ENCODE assay signal across 8 cellular contexts in the genomic region with DNA sequence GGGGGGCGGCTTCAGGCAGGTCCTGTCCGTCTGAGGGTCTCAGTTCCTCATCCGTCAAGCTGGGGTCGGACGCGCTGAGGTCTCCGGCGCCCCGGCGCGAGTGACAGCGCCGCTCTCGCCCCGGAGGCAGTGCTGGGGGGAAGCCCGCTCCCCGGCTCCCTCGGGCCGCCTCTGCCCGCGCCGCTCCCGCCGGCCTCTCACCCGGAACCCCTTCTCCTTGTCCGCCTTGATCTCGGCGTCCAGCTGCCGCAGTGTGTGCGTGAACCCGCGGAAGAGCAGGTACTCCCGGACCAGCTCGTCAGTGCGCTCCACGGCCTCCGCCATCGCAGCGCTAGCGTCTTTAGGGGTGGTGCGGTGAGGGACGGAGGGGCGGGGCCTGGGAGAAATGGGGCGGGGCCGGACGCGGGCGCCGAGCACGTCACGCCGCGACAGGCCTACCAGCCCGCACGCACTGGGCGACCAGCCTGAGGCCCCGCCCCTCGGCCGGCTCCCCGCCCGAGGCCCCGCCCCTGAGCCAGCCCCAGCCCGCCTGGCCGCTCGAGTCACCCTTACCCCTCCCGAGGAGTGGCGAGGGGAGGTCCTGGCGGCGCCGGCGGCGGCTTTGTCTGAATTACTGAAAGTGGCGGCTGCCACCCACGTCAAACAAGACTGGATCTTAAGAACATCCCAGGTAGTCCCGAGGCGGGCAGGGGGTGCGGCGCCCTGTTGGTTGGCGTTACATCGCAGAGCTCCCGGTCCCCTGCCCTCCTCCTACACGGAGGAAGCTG. TPM values are rescaled to one million over a fixed set of nuclear protein-coding genes. Genes with fewer than 3 reads are reported as not detected.
DNase-seq lines count a peak whose midpoint lies in the region; ATAC-seq, FAIRE-seq and TF ChIP-seq lines count a peak whose summit lies in the region.

A gene (minus strand): TSS at position 348 of the 767 bp plus-strand sequence. CDS start 24 bp downstream, at position 324.

- peak within 1 kb of the TSS; percentile 7; the same call in 1 of the 2 replicates for H2AK5ac ChIP-seq in H1 (ENCODE audit: low read depth, low read length)

- ATAC-seq in GM21447 (IDR thresholded peaks at IDR 0.05; ENCODE audit: unreplicated experiment), result peak; percentile 71
- peak; percentile 93 for ATAC-seq in activated CD8-positive, alpha-beta memory T cell treated with anti-CD3 and anti-CD28 coated beads, Interleukin-2, amount 10 ng/mL, durations not matched to agents 7 days and 5 days

- peak within 1 kb of the TSS; percentile 94 for H3K4me3 Mint-ChIP-seq in activated CD8-positive, alpha-beta memory T cell treated with anti-CD3 and anti-CD28 coated beads, Interleukin-2, amount 10 ng/mL, durations not matched to agents 7 days and 5 days

- peak within 1 kb of the TSS; percentile 87 for H3K18ac ChIP-seq in H1 (ENCODE audit: extremely low read depth, low read length)

- no peaks in the 10 kb centered on the region for H3K79me2 ChIP-seq in H1 (ENCODE audit: control insufficient read depth in 1 of 2, insufficient read depth in 2 of 2, low read length in 2 of 2)

- FAIRE-seq in H1 (lab: Jason Lieb, UNC), result no peak

- DNase-seq in D341Med (ENCODE audit: low spot score), result peak; percentile 100
- DNase-seq in NT2/D1 (ENCODE audit: low read depth, low spot score), result peak; percentile 84
- DNase-seq in activated CD8-positive, alpha-beta memory T cell treated with anti-CD3 and anti-CD28 coated beads, Interleukin-2, amount 10 ng/mL, durations not matched to agents 7 days and 5 days, result peak; percentile 96
- DNase-seq in H1 (ENCODE audit: low read depth in 1 of 2, low spot score in 2 of 2), result peak; percentile 78 to 92
- peak; percentile 89 to 97 for DNase-seq in stimulated activated CD8-positive, alpha-beta memory T cell treated with anti-CD3 and anti-CD28 coated beads, Interleukin-15, amount 100 ng/mL, for 4 hours (ENCODE audit: low read depth in 2 of 2)

- H3K14ac ChIP-seq in H1 (ENCODE audit: insufficient read length), result no peak within 1 kb of the TSS

- no peak within 1 kb of the TSS for H2BK20ac ChIP-seq in H1 (ENCODE audit: low read length)

- H3K56ac ChIP-seq in H1 (replicated peaks; ENCODE audit: insufficient read length, low read depth, low read length), result peak within 1 kb of the TSS; percentile 65

- H2BK120ac ChIP-seq in H1 (replicated peaks; ENCODE audit: low read depth, low read length), result no peak within 1 kb of the TSS

- peak within 1 kb of the TSS; percentile 94 to 96 for H3K4me2 ChIP-seq in H1 (ENCODE audit: insufficient read depth in 1 of 2, low read depth in 2 of 2, low read length in 2 of 2)

- no peaks in the 10 kb centered on the region for H3K9me3 ChIP-seq in HUES6 (ENCODE audit: control insufficient read depth, insufficient read depth, low read depth, low read length)
- no peaks in the 10 kb centered on the region for H3K9me3 ChIP-seq in NT2/D1 (ENCODE audit: insufficient read depth, low read length)
- H3K9me3 ChIP-seq in H1 (ENCODE audit: insufficient read depth in 2 of 2, low read depth in 1 of 2, low read length in 1 of 2), result no peaks in the 10 kb centered on the region
- H3K9me3 ChIP-seq in mesodermal cell (ENCODE audit: control insufficient read depth, low read length), result no peaks in the 10 kb centered on the region

- TF ChIP-seq EP300 in H1 (IDR thresholded peaks at IDR 0.05; ENCODE audit: borderline replicate concordance in 1 of 2, low read depth in 2 of 2, low read length in 2 of 2), result no peak

- no peak for TF ChIP-seq CTCF in H1 (IDR thresholded peaks at IDR 0.05; ENCODE audit: control extremely low read depth in 1 of 3, insufficient read depth in 1 of 3, low read depth in 1 of 3, low read length in 3 of 3)

- peak in 1 of 2 experiments; percentile 74; a peak in 2 of 3 replicates for TF ChIP-seq POLR2A in H1 (IDR thresholded peaks at IDR 0.05; ENCODE audit: control extremely low read depth in 1 of 2, low read depth in 2 of 2, low read length in 2 of 2)

- peaks cover 28% of the 10 kb centered on the region for H3K4me1 Mint-ChIP-seq in activated CD8-positive, alpha-beta memory T cell treated with anti-CD3 and anti-CD28 coated beads, Interleukin-2, amount 10 ng/mL, durations not matched to agents 7 days and 5 days

- no peaks in the 10 kb centered on the region for H3K9me3 Mint-ChIP-seq in activated CD8-positive, alpha-beta memory T cell treated with anti-CD3 and anti-CD28 coated beads, Interleukin-2, amount 10 ng/mL, durations not matched to agents 7 days and 5 days (ENCODE audit: low read depth)

- no peak within 1 kb of the TSS for H3K23ac ChIP-seq in H1 (ENCODE audit: insufficient read length)

- H2BK12ac ChIP-seq in H1 (ENCODE audit: low read depth, low read length), result peak within 1 kb of the TSS; percentile 12; the same call in 1 of the 2 replicates

- H3K27me3 ChIP-seq in HUES6 (ENCODE audit: control insufficient read depth, insufficient read depth, low read length) (peaks cover 9% of the 10 kb centered on the region), NT2/D1 (ENCODE audit: insufficient read depth, insufficient read length) (peaks cover 9% of the 10 kb centered on the region), H1 (replicated peaks in 1 of 4; ENCODE audit: control insufficient read depth in 3 of 4, extremely low read depth in 1 of 4, insufficient read depth in 3 of 4, low read length in 3 of 4) (peaks cover 0 to 8% (median 3%) of the 10 kb centered on the region in 4 experiments; a peak in 5 of 7 replicates)

- peak within 1 kb of the TSS; percentile 96 for H3K27ac Mint-ChIP-seq in activated CD8-positive, alpha-beta memory T cell treated with anti-CD3 and anti-CD28 coated beads, Interleukin-2, amount 10 ng/mL, durations not matched to agents 7 days and 5 days

- POLR2A ChIA-PET in H1 (lab: Charles Lee; ENCODE audit: partially characterized antibody), result interaction anchor here (0.6 to 1.5 kb wide), 3 partner anchors 46 to 183 kb away, joined by 3 to 4 read pairs (median 3); no protein-coding TSS in a partner anchor

- peak within 1 kb of the TSS; percentile 66 for H4K5ac ChIP-seq in H1 (ENCODE audit: insufficient read length, low read depth, low read length)

- TF ChIP-seq RAD21 in H1 (IDR thresholded peaks at IDR 0.05 in 1 of 2, conservative IDR thresholded peaks at IDR 0.05 in 1 of 2; ENCODE audit: low read depth in 2 of 2, low read length in 2 of 2), result no peak

- CTCF ChIA-PET in activated CD8-positive, alpha-beta memory T cell treated with anti-CD3 and anti-CD28 coated beads, Interleukin-2, amount 10 ng/mL, durations not matched to agents 7 days and 5 days (lab: Charles Lee), result interaction anchor here (1.0 to 2.4 kb wide), 5 partner anchors 9 to 224 kb away, joined by 3 to 7 read pairs (median 4); a partner anchor contains a TSS
- CTCF ChIA-PET in H1 (lab: Charles Lee; ENCODE audit: partially characterized antibody), result interaction anchor here (1.0 to 2.3 kb wide), 2 partner anchors 17 to 21 kb away, joined by 4 to 5 read pairs; no protein-coding TSS in a partner anchor

- H4K8ac ChIP-seq in H1 (ENCODE audit: extremely low read depth, insufficient read depth, low read length), result no peak within 1 kb of the TSS

- no peaks in the 10 kb centered on the region for H3K36me3 Mint-ChIP-seq in activated CD8-positive, alpha-beta memory T cell treated with anti-CD3 and anti-CD28 coated beads, Interleukin-2, amount 10 ng/mL, durations not matched to agents 7 days and 5 days

- peak within 1 kb of the TSS; percentile 93 for H2AFZ ChIP-seq in H1 (ENCODE audit: low read length)

- no peaks in the 10 kb centered on the region for H3K27me3 Mint-ChIP-seq in activated CD8-positive, alpha-beta memory T cell treated with anti-CD3 and anti-CD28 coated beads, Interleukin-2, amount 10 ng/mL, durations not matched to agents 7 days and 5 days

- H4K91ac ChIP-seq in H1 (replicated peaks; ENCODE audit: insufficient read length, low read length), result peak within 1 kb of the TSS; percentile 88

- peaks cover 8% of the 10 kb centered on the region for H3K23me2 ChIP-seq in H1 (ENCODE audit: low read depth, low read length)

- H3K27ac ChIP-seq in HUES6 (ENCODE audit: low read depth, low read length) (peak within 1 kb of the TSS; percentile 33; the same call in 1 of the 2 replicates), H1 (ENCODE audit: low read depth, low read length) (no peak within 1 kb of the TSS), mesodermal cell (ENCODE audit: low read depth, low read length, severe bottlenecking) (peak within 1 kb of the TSS; percentile 16)

- no peak within 1 kb of the TSS; the same call in 1 of the 2 replicates for H2BK5ac ChIP-seq in H1 (ENCODE audit: low read depth, low read length)

- 1% methylated on average over 49 of the region's 82 CpGs; no CpG with 5 or more reads in 1 of the 2 experiments for WGBS in H1 (ENCODE audit: extremely low coverage in 1 of 2, insufficient coverage in 1 of 2, insufficient read length in 1 of 2, insufficient replicate concordance in 2 of 2, low coverage in 1 of 2, low lambda C conversion rate in 2 of 2, missing lambda C conversion rate in 1 of 2), 2 experiments
- 0 to 1% methylated on average over 44 to 57 of the region's 82 CpGs for whole genome bisulfite sequencing in mesodermal cell (ENCODE audit: insufficient coverage in 2 of 2), 2 experiments

- H4K20me1 ChIP-seq in H1 (replicated peaks in 1 of 2; ENCODE audit: control insufficient read depth in 1 of 2, insufficient read depth in 2 of 2, low read length in 2 of 2), result no peaks in the 10 kb centered on the region

- H3K4me3 ChIP-seq in HUES6 (ENCODE audit: low read depth, low read length) (peak within 1 kb of the TSS; percentile 95), NT2/D1 (ENCODE audit: insufficient read length, low read depth) (peak within 1 kb of the TSS; percentile 78), H1 (ENCODE audit: extremely low read depth in 1 of 4, insufficient read depth in 2 of 4, low read depth in 3 of 4, low read length in 4 of 4) (peak within 1 kb of the TSS; percentile 58 to 97 (median 78)), mesodermal cell (ENCODE audit: extremely low read depth, insufficient read depth, low read length, poor library complexity, severe bottlenecking) (peak within 1 kb of the TSS; percentile 80)

- no peak within 1 kb of the TSS for H3K4ac ChIP-seq in H1 (replicated peaks; ENCODE audit: insufficient read length, low read depth, low read length)

- H2BK15ac ChIP-seq in H1 (ENCODE audit: low read length), result peak within 1 kb of the TSS; percentile 10; the same call in 1 of the 2 replicates

- H3K9ac ChIP-seq in HUES6 (ENCODE audit: low read length) (peak within 1 kb of the TSS; percentile 73), NT2/D1 (ENCODE audit: insufficient read length, low read depth) (peak within 1 kb of the TSS; percentile 90), H1 (replicated peaks in 1 of 4; ENCODE audit: extremely low read depth in 1 of 4, low read depth in 3 of 4, low read length in 3 of 4) (peak within 1 kb of the TSS; percentile 62 to 83 (median 70))

- H3K79me1 ChIP-seq in H1 (ENCODE audit: low read depth, low read length), result no peaks in the 10 kb centered on the region

- H3K36me3 ChIP-seq in HUES6 (ENCODE audit: control insufficient read depth, insufficient read depth, low read length) (no peaks in the 10 kb centered on the region), NT2/D1 (ENCODE audit: insufficient read depth, insufficient read length, low read length) (peaks cover 7% of the 10 kb centered on the region), H1 (ENCODE audit: control insufficient read depth in 2 of 4, insufficient read depth in 4 of 4, low read length in 3 of 4) (no peaks in the 10 kb centered on the region), mesodermal cell (ENCODE audit: control insufficient read depth, insufficient read depth, low read length) (no peaks in the 10 kb centered on the region)

- peaks cover 11% of the 10 kb centered on the region; the same call in 1 of the 2 replicates for H3K4me1 ChIP-seq in HUES6 (ENCODE audit: control insufficient read depth, insufficient read depth, low read length)
- peaks cover 2% of the 10 kb centered on the region for H3K4me1 ChIP-seq in NT2/D1 (ENCODE audit: insufficient read depth, insufficient read length)
- no peaks in the 10 kb centered on the region; a peak in 2 of 7 replicates for H3K4me1 ChIP-seq in H1 (replicated peaks in 1 of 4; ENCODE audit: control insufficient read depth in 3 of 4, insufficient read depth in 4 of 4, low read length in 3 of 4)
- no peaks in the 10 kb centered on the region for H3K4me1 ChIP-seq in mesodermal cell (ENCODE audit: control insufficient read depth, insufficient read depth, low read length, poor library complexity, severe bottlenecking)

RNA-seq across cellular contexts. Expression of the gene that starts here (rescaled TPM):
- 10 to 100 TPM in 1 of 2 experiments, 1 to 10 TPM in 1; 9.3 to 25.9 TPM for total RNA-seq in activated CD8-positive, alpha-beta memory T cell treated with anti-CD3 and anti-CD28 coated beads, Interleukin-2, amount 10 ng/mL, durations not matched to agents 7 days and 5 days
- 12.7 and 14.7 TPM in 2 replicates for total RNA-seq in H1 (2021; fragmentation: NEBNext Ultra II Directional; extraction: Animal tissue kit (Norgen Biotek cat#: 25700))
- polyA plus RNA-seq in H1 (2011; rRNA removed), result 8.2 and 11.2 TPM in 2 replicates
- 13.0 TPM for polyA plus RNA-seq in H1 (2011; cell fraction: cytosol; rRNA removed)
- polyA plus RNA-seq in H1 (2011; cell fraction: nucleus; rRNA removed), result 38.4 TPM
- 4.8 to 9.7 TPM (median 9.0 TPM) in 4 replicates for polyA plus RNA-seq in H1 (2012, experiment 1 of 2)
- 6.7 TPM for polyA plus RNA-seq in H1 (2012, experiment 2 of 2)
- 5.7 TPM for polyA plus RNA-seq in H1 (2013, experiment 1 of 2)
- 5.6 TPM for polyA plus RNA-seq in H1 (2013, experiment 2 of 2)
- polyA minus RNA-seq in H1 (2011; rRNA and poly(A)+ RNA removed), result 13.2 and 16.6 TPM in 2 replicates
- 6.8 TPM for polyA minus RNA-seq in H1 (2011; cell fraction: cytosol; rRNA and poly(A)+ RNA removed)
- 10.2 TPM for polyA minus RNA-seq in H1 (2011; cell fraction: nucleus; rRNA and poly(A)+ RNA removed)
- polyA plus RNA-seq in mesodermal cell (2013, experiment 1 of 2), result 12.4 TPM
- 8.1 TPM for polyA plus RNA-seq in mesodermal cell (2013, experiment 2 of 2)
